In the genomic region with DNA sequence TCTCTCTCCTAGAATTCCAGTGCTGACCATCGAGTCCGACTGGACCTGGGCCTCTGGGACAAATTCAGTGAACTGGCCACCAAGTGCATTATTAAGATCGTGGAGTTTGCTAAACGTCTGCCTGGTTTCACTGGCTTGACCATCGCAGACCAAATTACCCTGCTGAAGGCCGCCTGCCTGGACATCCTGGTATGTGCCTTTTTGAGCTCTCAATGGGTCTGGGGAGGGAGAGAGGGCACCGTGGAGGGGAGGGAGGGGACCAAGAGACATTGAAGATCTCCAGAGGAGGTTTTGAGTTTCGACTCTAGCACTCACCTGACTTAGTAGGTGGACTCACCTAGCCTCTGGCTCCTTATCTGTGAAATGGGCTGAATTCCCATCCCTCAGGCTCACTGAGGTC, we compare ENCODE assay signal across 17 cellular contexts.
DNase-seq lines count a peak whose midpoint lies in the region; ATAC-seq and TF ChIP-seq lines count a peak whose summit lies in the region.
"Had no signal": no experiment of that assay in that cellular context is flagged by ENCODE, and none has a peak within 500 bp of the region (broad histone marks: within the 10 kb centered on the region; RNA-seq: fewer than 3 reads in every experiment).

No MANE protein-coding gene starts in this region.

- no peak overlapping the region for H3K4me3 ChIP-seq in IMR-90 (ENCODE audit: insufficient read depth, low read depth, low read length)
- H3K4me3 ChIP-seq in endodermal cell (ENCODE audit: low read length) = no peak overlapping the region
- H3K4me3 ChIP-seq in mesenchymal stem cell (ENCODE audit: insufficient read depth in 1 of 2, low read depth in 1 of 2, low read length in 2 of 2) = no peak overlapping the region
- H3K4me3 ChIP-seq in smooth muscle cell = no peak overlapping the region

- no peak for ATAC-seq in IMR-90 (ENCODE audit: low read depth)
- ATAC-seq in GM21423 (IDR thresholded peaks at IDR 0.05; ENCODE audit: unreplicated experiment) = no peak
- ATAC-seq: HCT116 had no signal

- no peak for TF ChIP-seq POLR2A in IMR-90 (IDR thresholded peaks at IDR 0.05; ENCODE audit: low read depth, low read length)

- H3K9ac ChIP-seq in IMR-90 (ENCODE audit: low read depth, low read length) = no peak overlapping the region
- H3K9ac ChIP-seq in endodermal cell (ENCODE audit: extremely low read depth, low read length, poor library complexity, severe bottlenecking) = no peak overlapping the region
- no peak overlapping the region for H3K9ac ChIP-seq in mesenchymal stem cell (ENCODE audit: low read length)
- H3K9ac ChIP-seq in smooth muscle cell (ENCODE audit: low read depth) = no peak overlapping the region

- no peak overlapping the region for H2AFZ ChIP-seq in IMR-90 (replicated peaks; ENCODE audit: low read length, poor library complexity)
- H2AFZ ChIP-seq in mesenchymal stem cell (ENCODE audit: low read depth, low read length) = no peak overlapping the region
- no peak overlapping the region for H2AFZ ChIP-seq in smooth muscle cell (ENCODE audit: low read depth)

- no peak overlapping the region for H3K23ac ChIP-seq in IMR-90 (ENCODE audit: low read depth, low read length)
- no peak overlapping the region for H3K23ac ChIP-seq in mesenchymal stem cell (ENCODE audit: low read length in 2 of 2)

- no peak overlapping the region for H2BK5ac ChIP-seq in IMR-90 (ENCODE audit: low read depth, low read length, poor library complexity, severe bottlenecking)
- H2BK5ac ChIP-seq in mesenchymal stem cell (ENCODE audit: low read depth, low read length, poor library complexity, severe bottlenecking) = no peak overlapping the region

- WGBS in IMR-90 (ENCODE audit: extremely low coverage in 2 of 2, insufficient read length in 1 of 2), 2 experiments = 100% methylated on average over 5 of the region's 8 CpGs; no CpG with 5 or more reads in 1 of the 2 experiments
- WGBS in endodermal cell (ENCODE audit: insufficient coverage in 1 of 2, insufficient read length in 1 of 2), 2 experiments = 91 to 100% methylated on average over 3 to 8 of the region's 8 CpGs
- 93% methylated on average over 8 of the region's 8 CpGs for WGBS in mesenchymal stem cell
- WGBS in smooth muscle cell (ENCODE audit: low lambda C conversion rate) = 87% methylated on average over 8 of the region's 8 CpGs

- H3K4ac ChIP-seq in IMR-90 (ENCODE audit: low read depth, low read length) = 0 out of 2 replicates have a peak overlapping the region, but pooled peaks have one; percentile 87
- peak overlapping the region in 1 of 2 experiments; percentile 17 for H3K4ac ChIP-seq in mesenchymal stem cell (ENCODE audit: low read depth in 1 of 2, low read length in 2 of 2)

- H4K8ac ChIP-seq in IMR-90 (ENCODE audit: low read depth in 2 of 2, low read length in 2 of 2) (no peak overlapping the region), mesenchymal stem cell (ENCODE audit: low read length) (no peak overlapping the region)

- in situ Hi-C loops in IMR-90 (cut with MboI; ENCODE audit: low sequenced_read_pairs) (loop anchor here (10.0 to 25.0 kb wide), 2 partner anchors 616 to 1318 kb away; no protein-coding TSS in a partner anchor), G401 (cut with HindIII; ENCODE audit: low sequenced_read_pairs) (no loop called here)

- no peak for TF ChIP-seq RAD21 in IMR-90 (IDR thresholded peaks at IDR 0.05; ENCODE audit: low read length)

- H4K91ac ChIP-seq in IMR-90 (ENCODE audit: insufficient read depth, low read depth, low read length) (peak overlapping the region; percentile 24; the same call in 1 of the 2 replicates), mesenchymal stem cell (ENCODE audit: low read length) (no peak overlapping the region)

- no peak overlapping the region for H3K27ac Mint-ChIP-seq in endodermal cell
- H3K27ac Mint-ChIP-seq: CD4-positive, alpha-beta T cell had no signal

- H2BK12ac ChIP-seq in mesenchymal stem cell (ENCODE audit: low read length in 2 of 2) = peak overlapping the region; percentile 87 to 100

- no peak overlapping the region for H3K14ac ChIP-seq in IMR-90 (replicated peaks; ENCODE audit: low read depth, low read length)
- H3K14ac ChIP-seq in mesenchymal stem cell (ENCODE audit: low read length in 2 of 2) = no peak overlapping the region

- H4K20me1 ChIP-seq in IMR-90 (ENCODE audit: insufficient read depth, low read length) (no peaks in the 10 kb centered on the region), smooth muscle cell (ENCODE audit: low read depth) (no peaks in the 10 kb centered on the region)

- H4K5ac ChIP-seq in IMR-90 (ENCODE audit: low read depth, low read length) = no peak overlapping the region

- H3K4me1 Mint-ChIP-seq in endodermal cell = no peaks in the 10 kb centered on the region
- H3K4me1 Mint-ChIP-seq: IgD-negative memory B cell had no signal

- H2BK120ac ChIP-seq in IMR-90 (ENCODE audit: low read depth, low read length) (peak overlapping the region; percentile 23), mesenchymal stem cell (ENCODE audit: low read depth, low read length) (peak overlapping the region; percentile 24)

- H3K36me3 ChIP-seq in IMR-90 (ENCODE audit: control insufficient read depth, insufficient read depth, low read length) (no peaks in the 10 kb centered on the region), endodermal cell (ENCODE audit: control insufficient read depth, insufficient read depth, low read length) (peaks cover 48% of the 10 kb centered on the region), mesenchymal stem cell (ENCODE audit: control insufficient read depth in 1 of 2, insufficient read depth in 2 of 2, low read depth in 1 of 2, low read length in 2 of 2) (no peaks in the 10 kb centered on the region), smooth muscle cell (ENCODE audit: low read depth) (no peaks in the 10 kb centered on the region)

- POLR2A ChIA-PET in IMR-90 (lab: Charles Lee; ENCODE audit: unreplicated experiment) = no interaction called here

- no peak overlapping the region for H3K4me3 Mint-ChIP-seq in endodermal cell
- H3K4me3 Mint-ChIP-seq: CD4-positive, alpha-beta T cell had no signal

- H3F3A ChIP-seq in smooth muscle cell (ENCODE audit: low read depth) = peaks cover 24% of the 10 kb centered on the region

- intact Hi-C loops in IMR-90 (cut with micrococcal nuclease) = no loop called here

- CTCF ChIA-PET in IMR-90 (lab: Yijun Ruan, JAX) = interaction anchor here (1.2 kb wide), 1 partner anchor 13 kb away, joined by 5 read pairs; no protein-coding TSS in a partner anchor

- TF ChIP-seq CTCF in IMR-90 (conservative IDR thresholded peaks at IDR 0.05; ENCODE audit: low read depth, low read length) = no peak
- TF ChIP-seq CTCF in endodermal cell (conservative IDR thresholded peaks at IDR 0.05) = no peak
- TF ChIP-seq CTCF in smooth muscle cell (IDR thresholded peaks at IDR 0.05; ENCODE audit: borderline replicate concordance, insufficient read depth, poor library complexity, severe bottlenecking) = no peak

- H3K56ac ChIP-seq in IMR-90 (ENCODE audit: extremely low read depth, insufficient read depth, low read length) = no peak overlapping the region

- H3K27me3 ChIP-seq in IMR-90 (ENCODE audit: control insufficient read depth, insufficient read depth, low read length) = no peaks in the 10 kb centered on the region
- no peaks in the 10 kb centered on the region for H3K27me3 ChIP-seq in endodermal cell (ENCODE audit: control insufficient read depth, insufficient read depth, low read length, poor library complexity, severe bottlenecking)
- H3K27me3 ChIP-seq in mesenchymal stem cell (ENCODE audit: control insufficient read depth in 1 of 2, insufficient read depth in 1 of 2, low read length in 2 of 2) = peaks cover 0 to 26% of the 10 kb centered on the region in 2 experiments
- no peaks in the 10 kb centered on the region for H3K27me3 ChIP-seq in smooth muscle cell (ENCODE audit: low read depth)

- no peak overlapping the region for H3K18ac ChIP-seq in IMR-90 (ENCODE audit: low read depth, low read length)
- H3K18ac ChIP-seq in mesenchymal stem cell (ENCODE audit: low read depth in 1 of 2, low read length in 2 of 2) = peak overlapping the region; percentile 26 to 63

- H3K9me3 Mint-ChIP-seq in endodermal cell = no peaks in the 10 kb centered on the region
- H3K9me3 Mint-ChIP-seq: CD4-positive, alpha-beta T cell; IgD-negative memory B cell had no signal

- no peak overlapping the region for H2AK9ac ChIP-seq in IMR-90 (replicated peaks; ENCODE audit: low read depth, low read length, poor library complexity)

- peaks cover 6% of the 10 kb centered on the region; the same call in 1 of the 2 replicates for H3K4me1 ChIP-seq in IMR-90 (ENCODE audit: control insufficient read depth, insufficient read depth, low read length)
- H3K4me1 ChIP-seq in endodermal cell (ENCODE audit: control insufficient read depth, insufficient read depth, low read length) = no peaks in the 10 kb centered on the region
- H3K4me1 ChIP-seq in mesenchymal stem cell (ENCODE audit: control insufficient read depth, insufficient read depth, low read depth, low read length) = peaks cover 13% of the 10 kb centered on the region
- H3K4me1 ChIP-seq in smooth muscle cell (ENCODE audit: low read depth) = peaks cover 8% of the 10 kb centered on the region

- H3K9me3 ChIP-seq in IMR-90 (ENCODE audit: control insufficient read depth, insufficient read depth, low read length) (no peaks in the 10 kb centered on the region), endodermal cell (ENCODE audit: control insufficient read depth, low read length) (no peaks in the 10 kb centered on the region), mesenchymal stem cell (ENCODE audit: control insufficient read depth, low read length) (no peaks in the 10 kb centered on the region), smooth muscle cell (replicated peaks; ENCODE audit: low read depth) (no peaks in the 10 kb centered on the region)
- H3K9me3 ChIP-seq: Caco-2 had no signal

- 0 out of 2 replicates have a peak overlapping the region, but pooled peaks have one; percentile 10 for H2BK20ac ChIP-seq in IMR-90 (ENCODE audit: low read depth, low read length)

- no TSS peak for BruUV-seq in IMR-90 (replicated peaks; lab: Mats Ljungman, UMichigan)

- H3K79me2 ChIP-seq in smooth muscle cell (ENCODE audit: low read depth) = peaks cover 22% of the 10 kb centered on the region

- no peak overlapping the region for H3K4me2 ChIP-seq in IMR-90 (ENCODE audit: low read depth, low read length)
- H3K4me2 ChIP-seq in mesenchymal stem cell (ENCODE audit: low read length, poor library complexity, severe bottlenecking) = no peak overlapping the region
- H3K4me2 ChIP-seq in smooth muscle cell = no peak overlapping the region

- dilution Hi-C loops in IMR-90 (cut with HindIII; ENCODE audit: low sequenced_read_pairs, unreplicated experiment) = no loop called here

- peaks cover 14% of the 10 kb centered on the region for H3K9me1 ChIP-seq in IMR-90 (ENCODE audit: insufficient read depth, low read length)

- DNase-seq in IMR-90 (no peak), endodermal cell (peak; percentile 30), mesenchymal stem cell (no peak), smooth muscle cell (lab: John Stamatoyannopoulos, UW; ENCODE audit: unreplicated experiment) (no peak), NCI-H446 treated with DMSO at 0.1 percent for 48 hours (lab: John Stamatoyannopoulos, UW) (no peak), G401 (ENCODE audit: low spot score) (no peak), T-helper 2 cell (no peak)
- DNase-seq: AML-193; Caco-2; CD4-positive, alpha-beta T cell; GDM1; GOT3; H7 had no signal

- H3K27ac ChIP-seq in IMR-90 (ENCODE audit: insufficient read depth, low read length) = no peak overlapping the region
- H3K27ac ChIP-seq in endodermal cell (ENCODE audit: low read depth, low read length) = no peak overlapping the region
- H3K27ac ChIP-seq in mesenchymal stem cell (ENCODE audit: low read length, poor library complexity, severe bottlenecking) = no peak overlapping the region
- peak overlapping the region; percentile 99 for H3K27ac ChIP-seq in smooth muscle cell (ENCODE audit: low read depth)
- H3K27ac ChIP-seq: C4-2B had no signal

- H2BK15ac ChIP-seq in IMR-90 (ENCODE audit: low read depth, low read length) = no peak overlapping the region; the same call in 2 of the 3 replicates
- H2BK15ac ChIP-seq in mesenchymal stem cell (ENCODE audit: low read depth, poor library complexity, severe bottlenecking) = peak overlapping the region; percentile 92

- H2AK5ac ChIP-seq in IMR-90 (ENCODE audit: low read depth, low read length) (no peak overlapping the region), mesenchymal stem cell (ENCODE audit: low read length, severe bottlenecking) (no peak overlapping the region)

- no peaks in the 10 kb centered on the region for H3K79me1 ChIP-seq in IMR-90 (ENCODE audit: low read depth in 1 of 2, low read length in 2 of 2)
- no peaks in the 10 kb centered on the region for H3K79me1 ChIP-seq in mesenchymal stem cell (replicated peaks; ENCODE audit: low read length, poor library complexity, severe bottlenecking)

- peaks cover 2% of the 10 kb centered on the region for H3K27me3 Mint-ChIP-seq in endodermal cell (ENCODE audit: insufficient read depth)

- peaks cover 55% of the 10 kb centered on the region for H3K36me3 Mint-ChIP-seq in endodermal cell (ENCODE audit: low read depth)
